Comparison of ENCODE assay signal across 8 cellular contexts in the genomic region with DNA sequence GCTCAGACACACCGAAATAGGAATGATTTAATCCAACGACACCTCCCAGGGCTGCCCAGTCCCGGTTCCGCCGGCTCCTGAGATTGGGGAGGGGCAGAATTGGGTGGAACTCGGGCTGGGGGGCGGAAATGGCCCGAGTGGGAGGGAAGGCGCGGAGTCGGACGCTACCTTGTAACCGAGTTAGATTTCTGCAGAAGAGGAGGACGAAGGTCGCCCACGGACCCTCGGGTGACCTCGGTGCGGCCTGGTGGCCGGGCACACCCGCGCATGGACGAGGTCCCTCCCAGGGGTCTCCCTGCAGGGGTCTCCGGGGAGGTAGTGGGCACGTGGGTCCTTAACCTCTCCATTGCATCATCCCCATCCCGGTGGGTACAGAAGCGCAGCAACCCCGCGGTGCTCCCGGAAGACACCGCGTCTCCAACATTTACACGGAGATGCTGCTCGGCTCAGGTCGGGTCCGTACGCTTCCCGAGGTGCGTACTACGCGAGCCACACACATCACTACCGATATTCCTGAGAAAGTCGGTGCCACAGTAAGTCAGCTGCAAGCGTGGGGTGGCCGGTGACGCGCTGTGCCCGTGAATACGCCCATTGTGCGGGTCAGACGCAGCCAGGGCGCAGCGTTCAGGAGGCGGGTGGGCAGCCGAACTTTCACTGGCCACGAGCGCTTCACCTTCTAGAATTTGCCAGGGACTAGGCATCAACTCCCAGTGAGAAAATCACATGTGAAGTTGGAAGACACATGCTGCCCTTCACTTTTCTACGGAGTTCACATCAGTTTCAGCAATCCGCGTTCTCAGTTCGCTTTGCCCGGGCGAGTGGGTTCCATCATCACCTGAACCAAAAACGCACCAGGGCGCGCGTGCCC. TPM values are rescaled to one million over a fixed set of nuclear protein-coding genes. Genes with fewer than 3 reads are reported as not detected.
A peak's percentile ranks its signal among the peaks of the same experiment; 100 is the strongest.
DNase-seq lines count a peak whose midpoint lies in the region; ATAC-seq and TF ChIP-seq lines count a peak whose summit lies in the region.

No MANE protein-coding gene starts in this region.

- peaks cover 26% of the 10 kb centered on the region for H3K4me1 Mint-ChIP-seq in activated CD8-positive, alpha-beta memory T cell treated with anti-CD3 and anti-CD28 coated beads, Interleukin-2, amount 10 ng/mL, durations not matched to agents 7 days and 5 days
- peaks cover 32 to 52% (median 46%) of the 10 kb centered on the region in 3 donors for H3K4me1 Mint-ChIP-seq in naive B cell

- H3K27me3 Mint-ChIP-seq in activated CD8-positive, alpha-beta memory T cell treated with anti-CD3 and anti-CD28 coated beads, Interleukin-2, amount 10 ng/mL, durations not matched to agents 7 days and 5 days, result peaks cover 72% of the 10 kb centered on the region
- no peaks in the 10 kb centered on the region for H3K27me3 Mint-ChIP-seq in naive B cell

- peak overlapping the region; percentile 71 to 89 (median 83) for H3K4me3 ChIP-seq in esophagus muscularis mucosa

- ATAC-seq in activated CD8-positive, alpha-beta memory T cell treated with anti-CD3 and anti-CD28 coated beads, Interleukin-2, amount 10 ng/mL, durations not matched to agents 7 days and 5 days, result peak; percentile 5
- ATAC-seq in naive B cell (ENCODE audit: low read depth in 2 of 2), result no peak
- ATAC-seq in HG02852 (IDR thresholded peaks at IDR 0.05; ENCODE audit: unreplicated experiment), result no peak

- no peak for TF ChIP-seq POLR2A in esophagus muscularis mucosa (IDR thresholded peaks at IDR 0.05; ENCODE audit: low read depth)

- H3K36me3 Mint-ChIP-seq in activated CD8-positive, alpha-beta memory T cell treated with anti-CD3 and anti-CD28 coated beads, Interleukin-2, amount 10 ng/mL, durations not matched to agents 7 days and 5 days, result no peaks in the 10 kb centered on the region
- no peaks in the 10 kb centered on the region for H3K36me3 Mint-ChIP-seq in naive B cell

- H3K4me3 Mint-ChIP-seq in activated CD8-positive, alpha-beta memory T cell treated with anti-CD3 and anti-CD28 coated beads, Interleukin-2, amount 10 ng/mL, durations not matched to agents 7 days and 5 days, result peak overlapping the region; percentile 76
- H3K4me3 Mint-ChIP-seq in naive B cell, result peak overlapping the region; percentile 88 to 99 (median 96)

- no peaks in the 10 kb centered on the region for H3K36me3 ChIP-seq in esophagus muscularis mucosa

- H3K27me3 ChIP-seq in esophagus muscularis mucosa, result no peaks in the 10 kb centered on the region

- WGBS in esophagus muscularis mucosa, result under 1% methylated on average over 32 of the region's 67 CpGs

- H3K27ac ChIP-seq in esophagus muscularis mucosa (replicated peaks in 1 of 4), result peak overlapping the region; percentile 86 to 91 (median 90)

- intact Hi-C loops in esophagus muscularis mucosa (cut with DNase I), result loop anchor here (10.0 kb wide), 1 partner anchor 123 kb away; no protein-coding TSS in a partner anchor

- H3K9me3 ChIP-seq in esophagus muscularis mucosa, result no peaks in the 10 kb centered on the region

- CTCF ChIA-PET in activated CD8-positive, alpha-beta memory T cell treated with anti-CD3 and anti-CD28 coated beads, Interleukin-2, amount 10 ng/mL, durations not matched to agents 7 days and 5 days (lab: Charles Lee), result interaction anchor here (1.2 kb wide), 1 partner anchor 218 kb away, joined by 10 read pairs; no protein-coding TSS in a partner anchor

- H3K4me1 ChIP-seq in esophagus muscularis mucosa, result peaks cover 16 to 61% (median 50%) of the 10 kb centered on the region in 4 donors

- H3K9me3 Mint-ChIP-seq in activated CD8-positive, alpha-beta memory T cell treated with anti-CD3 and anti-CD28 coated beads, Interleukin-2, amount 10 ng/mL, durations not matched to agents 7 days and 5 days (ENCODE audit: low read depth), result no peaks in the 10 kb centered on the region
- H3K9me3 Mint-ChIP-seq in naive B cell, result no peaks in the 10 kb centered on the region

- peak overlapping the region; percentile 62 for H3K27ac Mint-ChIP-seq in activated CD8-positive, alpha-beta memory T cell treated with anti-CD3 and anti-CD28 coated beads, Interleukin-2, amount 10 ng/mL, durations not matched to agents 7 days and 5 days
- peak overlapping the region; percentile 90 to 99 (median 96) for H3K27ac Mint-ChIP-seq in naive B cell

- TF ChIP-seq EP300 in esophagus muscularis mucosa (IDR thresholded peaks at IDR 0.05), result no peak

- DNase-seq in NCI-H82 (lab: John Stamatoyannopoulos, UW) (peak; percentile 64), NCI-H82 treated with DMSO at 0.1 percent for 48 hours (lab: John Stamatoyannopoulos, UW; ENCODE audit: unreplicated experiment) (no peak), M059J (ENCODE audit: low read depth) (peak; percentile 52), esophagus muscularis mucosa (ENCODE audit: extremely low spot score) (no peak), naive B cell (no peak), ureter (ENCODE audit: low spot score) (peak; percentile 73)
- DNase-seq in activated CD8-positive, alpha-beta memory T cell treated with anti-CD3 and anti-CD28 coated beads, Interleukin-2, amount 10 ng/mL, durations not matched to agents 7 days and 5 days, result no peak

- no peak for TF ChIP-seq CTCF in esophagus muscularis mucosa (IDR thresholded peaks at IDR 0.05)

RNA-seq across cellular contexts. Expression of a gene that starts 3.0 kb away (rescaled TPM):
- 2.6 and 8.9 TPM in 2 replicates for total RNA-seq in M059J (2014; rRNA removed; shearing (Covaris generic))
- total RNA-seq in activated CD8-positive, alpha-beta memory T cell treated with anti-CD3 and anti-CD28 coated beads, Interleukin-2, amount 10 ng/mL, durations not matched to agents 7 days and 5 days, result 1 to 10 TPM; 1.5 to 2.0 TPM
- total RNA-seq in esophagus muscularis mucosa, result 10 to 100 TPM; 28.5 to 44.9 (median 35.8) TPM
- polyA plus RNA-seq in naive B cell (ENCODE audit: low read depth in 6 of 6), result 1 to 10 TPM; 1.7 to 7.5 (median 4.8) TPM
- 75.6 TPM for total RNA-seq in ureter

Comparison
In these comparisons a context has a peak if more than half of its experiments do, and no peak if none do; other contexts are left out.
1. DNase-seq: peak in NCI-H82 (single experiment), M059J (single experiment) and ureter (single experiment); none in NCI-H82 treated with DMSO at 0.1 percent for 48 hours (single experiment), activated CD8-positive, alpha-beta memory T cell treated with anti-CD3 and anti-CD28 coated beads, Interleukin-2, amount 10 ng/mL, durations not matched to agents 7 days and 5 days (single experiment), esophagus muscularis mucosa (single experiment) and naive B cell (single experiment).